ENCODE assay signal across 16 cellular contexts in the genomic region with DNA sequence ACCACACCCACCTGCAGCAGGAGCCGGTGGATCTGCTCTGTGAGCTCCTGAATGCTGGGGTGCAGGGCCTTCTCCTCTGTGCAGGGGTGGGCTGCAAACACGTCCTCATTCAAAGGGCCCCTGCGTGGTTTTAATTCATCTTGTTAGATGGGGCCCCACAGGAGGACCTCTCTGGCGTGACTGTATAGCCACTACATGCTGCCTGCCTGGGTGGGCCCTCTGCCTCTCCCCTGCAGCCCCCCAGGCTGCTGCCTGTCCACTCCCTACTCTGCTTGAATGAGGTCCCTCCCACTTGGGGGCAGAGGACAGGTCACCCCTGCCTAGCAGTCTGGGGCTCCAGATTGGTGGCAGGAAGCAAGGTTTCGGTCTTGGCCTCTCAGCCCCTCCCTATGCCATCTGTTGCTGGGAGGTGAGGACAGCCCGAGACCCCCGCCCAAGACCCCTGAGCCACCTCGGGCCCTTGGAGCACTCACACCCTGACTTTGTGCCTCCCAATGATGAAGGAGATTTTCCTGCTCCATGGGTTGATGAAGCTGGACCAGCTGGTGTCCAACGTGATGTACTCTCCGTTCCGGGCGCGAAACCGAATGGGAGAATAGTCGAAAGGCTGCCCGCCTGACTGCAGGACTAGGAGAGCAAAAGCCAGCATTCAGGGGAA.
"Had no signal": no experiment of that assay in that cellular context is flagged by ENCODE, and none has a peak within 500 bp of the region (broad histone marks: within the 10 kb centered on the region; RNA-seq: fewer than 3 reads in every experiment).

No MANE protein-coding gene starts in this region.

- ATAC-seq: activated T-cell treated with anti-CD3 and anti-CD28 coated beads, Interleukin-2, amount 50 U/mL, for 72 hours; effector memory CD8-positive, alpha-beta T cell; left lobe of liver; stimulated activated effector memory CD8-positive, alpha-beta T cell treated with anti-CD3 and anti-CD28 coated beads, Interleukin-12 subunit alpha, Interleukin-12 subunit beta, amount 100 ng/mL, for 72 hours had no signal

- H3K27ac ChIP-seq: epithelial cell of prostate, neural progenitor cell had no signal

- H3K4me3 Mint-ChIP-seq: activated CD4-positive, alpha-beta T cell treated with anti-CD3 and anti-CD28 coated beads, Interleukin-2, amount 10 ng/mL, durations not matched to agents 7 days and 5 days; activated T-cell treated with anti-CD3 and anti-CD28 coated beads, Interleukin-2, amount 50 U/mL, for 72 hours; effector memory CD8-positive, alpha-beta T cell; neural progenitor cell; stimulated activated effector memory CD8-positive, alpha-beta T cell treated with anti-CD3 and anti-CD28 coated beads, Interleukin-12 subunit alpha, Interleukin-12 subunit beta, amount 100 ng/mL, for 72 hours; T-helper 2 cell treated with Interferon-gamma antibody and Interleukin-4, amounts not matched to agents 5 μg/mL and 100 μg/mL, for 36 hours had no signal

- H3K36me3 ChIP-seq: neural progenitor cell had no signal

- H3K4me1 ChIP-seq: neural progenitor cell had no signal

- H3K9ac ChIP-seq: neural progenitor cell had no signal

- H3K27me3 Mint-ChIP-seq: activated CD4-positive, alpha-beta T cell treated with anti-CD3 and anti-CD28 coated beads, Interleukin-2, amount 10 ng/mL, durations not matched to agents 7 days and 5 days; effector memory CD8-positive, alpha-beta T cell had no signal

- FAIRE-seq: islet of Langerhans had no signal

- H3K27me3 ChIP-seq: heart right ventricle, neural progenitor cell had no signal

- H3K9me3 Mint-ChIP-seq: activated CD4-positive, alpha-beta T cell treated with anti-CD3 and anti-CD28 coated beads, Interleukin-2, amount 10 ng/mL, durations not matched to agents 7 days and 5 days; activated T-cell treated with anti-CD3 and anti-CD28 coated beads, Interleukin-2, amount 50 U/mL, for 72 hours; effector memory CD8-positive, alpha-beta T cell; neural progenitor cell; stimulated activated effector memory CD8-positive, alpha-beta T cell treated with anti-CD3 and anti-CD28 coated beads, Interleukin-12 subunit alpha, Interleukin-12 subunit beta, amount 100 ng/mL, for 72 hours; T-helper 2 cell treated with Interferon-gamma antibody and Interleukin-4, amounts not matched to agents 5 μg/mL and 100 μg/mL, for 36 hours had no signal

- H3K4me2 ChIP-seq: neural progenitor cell had no signal

- H3K4me3 ChIP-seq: heart right ventricle, neural progenitor cell had no signal

- H2AFZ ChIP-seq: neural progenitor cell had no signal

- DNase-seq: activated CD4-positive, alpha-beta T cell treated with anti-CD3 and anti-CD28 coated beads, Interleukin-2, amount 10 ng/mL, durations not matched to agents 7 days and 5 days; activated CD8-positive, alpha-beta memory T cell treated with anti-CD3 and anti-CD28 coated beads, Interleukin-2, amount 50 U/mL, for 48 hours; activated gamma-delta T cell treated with Interleukin-2 at 50 U/mL for 16 hours; activated T-cell treated with anti-CD3 and anti-CD28 coated beads, Interleukin-2, amount 50 U/mL, for 72 hours; anterior cingulate cortex; dermis blood vessel endothelial cell; effector memory CD8-positive, alpha-beta T cell; foreskin melanocyte; stimulated activated CD4-positive, alpha-beta T cell treated with anti-CD3 and anti-CD28 coated beads, Interleukin-12 subunit alpha, Interleukin-12 subunit beta, amount 100 ng/mL, for 4 hours had no signal

- H3K27ac Mint-ChIP-seq: activated CD4-positive, alpha-beta T cell treated with anti-CD3 and anti-CD28 coated beads, Interleukin-2, amount 10 ng/mL, durations not matched to agents 7 days and 5 days; activated T-cell treated with anti-CD3 and anti-CD28 coated beads, Interleukin-2, amount 50 U/mL, for 72 hours; neural progenitor cell; stimulated activated effector memory CD8-positive, alpha-beta T cell treated with anti-CD3 and anti-CD28 coated beads, Interleukin-12 subunit alpha, Interleukin-12 subunit beta, amount 100 ng/mL, for 72 hours; T-helper 2 cell treated with Interferon-gamma antibody and Interleukin-4, amounts not matched to agents 5 μg/mL and 100 μg/mL, for 36 hours had no signal

- H3K9me3 ChIP-seq: heart right ventricle had no signal
